11 cellular contexts compared by ENCODE assay signal in the genomic region with DNA sequence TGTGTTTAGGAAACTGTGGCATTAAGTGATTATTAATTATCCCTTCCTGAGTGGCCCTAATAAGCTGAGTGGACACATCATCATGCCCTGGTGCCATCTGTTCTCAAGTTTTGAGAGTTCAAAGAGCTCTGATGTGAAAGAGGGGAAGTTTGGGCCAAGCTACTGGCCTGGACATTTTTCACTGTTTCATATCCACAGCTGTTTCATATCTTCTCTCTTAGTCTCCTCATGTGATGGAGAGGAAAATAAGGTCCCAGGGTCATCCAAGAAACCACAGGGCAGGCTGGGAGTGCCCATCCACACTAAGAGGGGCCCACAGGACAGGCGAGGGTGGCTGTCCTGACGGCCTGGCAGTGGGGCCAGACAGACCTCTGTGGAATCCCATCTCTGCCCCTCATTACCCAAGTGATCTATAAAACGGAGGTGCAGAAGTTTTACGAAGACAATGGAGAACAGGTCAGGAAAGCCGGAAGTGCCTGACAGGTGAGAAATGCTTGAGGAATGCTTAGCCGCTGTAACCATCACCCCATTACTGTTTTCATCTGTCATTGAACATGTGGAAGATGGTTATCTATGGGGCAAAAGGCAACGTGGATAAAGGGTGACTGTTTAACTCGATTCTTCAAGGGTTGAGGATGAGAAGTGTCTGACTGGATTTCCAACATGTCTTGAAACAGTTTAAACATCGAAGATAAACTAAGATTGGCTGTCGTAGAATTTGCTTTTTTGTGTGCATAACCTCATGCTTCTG. TPM values are rescaled to one million over a fixed set of nuclear protein-coding genes. Genes with fewer than 3 reads are reported as not detected.
A peak's percentile ranks its signal among the peaks of the same experiment; 100 is the strongest.
DNase-seq lines count a peak whose midpoint lies in the region; ATAC-seq and TF ChIP-seq lines count a peak whose summit lies in the region.
"Had no signal": no experiment of that assay in that cellular context is flagged by ENCODE, and none has a peak within 500 bp of the region (broad histone marks: within the 10 kb centered on the region; RNA-seq: fewer than 3 reads in every experiment).

No MANE protein-coding gene starts in this region.

- H3K9ac ChIP-seq in KMS-11 (no peak overlapping the region), trophoblast cell (ENCODE audit: low read length) (no peak overlapping the region)

- in situ Hi-C loops in GM13977 (cut with MboI; ENCODE audit: low pct_unique_long_range_greater_than_20kb, low sequenced_read_pairs, unreplicated experiment), result no loop called here

- DNase-seq in CD8-positive, alpha-beta memory T cell, result no peak
- peak; percentile 64 to 82 for DNase-seq in trophoblast cell
- DNase-seq in HUDEP-2 (lab: John Stamatoyannopoulos, UW; ENCODE audit: unreplicated experiment in 76 of 76), result no peak
- no peak for DNase-seq in sciatic nerve (ENCODE audit: low spot score)
- DNase-seq in NCI-H1436 (lab: John Stamatoyannopoulos, UW), result no peak
- DNase-seq in GM13977 (ENCODE audit: low spot score), result no peak
- DNase-seq: DMS53, NCI-H2171 treated with DMSO at 0.1 percent for 48 hours, ovary had no signal

- H3K4me1 Mint-ChIP-seq in CD8-positive, alpha-beta memory T cell, result peaks cover 28 to 45% (median 42%) of the 10 kb centered on the region in 3 donors
- H3K4me1 Mint-ChIP-seq in dendritic cell treated with granulocyte-macrophage colony-stimulating factor and Interleukin-4, amounts not matched to agents 40 ng/mL and 50 ng/mL, for 4 days (ENCODE audit: low read depth), result peaks cover 81% of the 10 kb centered on the region

- H3K4me3 ChIP-seq in CD8-positive, alpha-beta memory T cell (ENCODE audit: low read length), result no peak overlapping the region
- H3K4me3 ChIP-seq in KMS-11 (IDR thresholded peaks at IDR 0.05; ENCODE audit: insufficient read depth, low read depth, low read length) (no peak overlapping the region), trophoblast cell (ENCODE audit: low read depth, low read length) (no peak overlapping the region)
- H3K4me3 ChIP-seq: ovary had no signal

- H3K9me3 ChIP-seq in CD8-positive, alpha-beta memory T cell (ENCODE audit: low read length), result no peaks in the 10 kb centered on the region
- H3K9me3 ChIP-seq in trophoblast cell (ENCODE audit: insufficient read depth, low read depth, low read length), result no peaks in the 10 kb centered on the region
- H3K9me3 ChIP-seq: ovary had no signal

- peak overlapping the region; percentile 8 for H3K4ac ChIP-seq in trophoblast cell (ENCODE audit: low read depth, low read length)

- ATAC-seq in sciatic nerve, result no peak

- peaks cover 18% of the 10 kb centered on the region for H3K79me1 ChIP-seq in trophoblast cell (ENCODE audit: low read length)

- H2BK5ac ChIP-seq in trophoblast cell (ENCODE audit: low read depth, low read length, poor library complexity), result peak overlapping the region; percentile 55

- peaks cover 73% of the 10 kb centered on the region for H3K79me2 ChIP-seq in KMS-11 (ENCODE audit: insufficient read depth, low read depth)
- peaks cover 9% of the 10 kb centered on the region for H3K79me2 ChIP-seq in trophoblast cell (ENCODE audit: control insufficient read depth, insufficient read depth, low read length, poor library complexity)

- CTCF ChIA-PET in CD8-positive, alpha-beta memory T cell (lab: Charles Lee), result interaction anchor here (4.2 kb wide), 1 partner anchor 14 kb away, joined by 30 read pairs; no protein-coding TSS in a partner anchor

- no peaks in the 10 kb centered on the region for H3K9me3 Mint-ChIP-seq in CD8-positive, alpha-beta memory T cell
- no peaks in the 10 kb centered on the region for H3K9me3 Mint-ChIP-seq in dendritic cell treated with granulocyte-macrophage colony-stimulating factor and Interleukin-4, amounts not matched to agents 40 ng/mL and 50 ng/mL, for 4 days

- peak overlapping the region; percentile 54 for H4K91ac ChIP-seq in trophoblast cell (ENCODE audit: low read depth, low read length)

- no peaks in the 10 kb centered on the region for H3K27me3 ChIP-seq in CD8-positive, alpha-beta memory T cell (ENCODE audit: insufficient read depth, low read length, poor library complexity, severe bottlenecking)
- no peaks in the 10 kb centered on the region for H3K27me3 ChIP-seq in KMS-11 (ENCODE audit: insufficient read depth, low read depth)
- H3K27me3 ChIP-seq in trophoblast cell (ENCODE audit: insufficient read depth, low read length), result no peaks in the 10 kb centered on the region
- H3K27me3 ChIP-seq: ovary had no signal

- intact Hi-C loops in dendritic cell treated with granulocyte-macrophage colony-stimulating factor and Interleukin-4, amounts not matched to agents 40 ng/mL and 50 ng/mL, for 4 days (cut with micrococcal nuclease), result no loop called here
- intact Hi-C loops in sciatic nerve (cut with DNase I), result no loop called here

- H4K20me1 ChIP-seq in KMS-11 (ENCODE audit: insufficient read depth), result peaks cover 16% of the 10 kb centered on the region

- H3K14ac ChIP-seq in trophoblast cell (ENCODE audit: low read length), result peak overlapping the region; percentile 36

- H3K36me3 Mint-ChIP-seq in CD8-positive, alpha-beta memory T cell, result peaks cover 0 to 1% (median 0%) of the 10 kb centered on the region in 3 donors
- H3K36me3 Mint-ChIP-seq in dendritic cell treated with granulocyte-macrophage colony-stimulating factor and Interleukin-4, amounts not matched to agents 40 ng/mL and 50 ng/mL, for 4 days (ENCODE audit: low read depth), result peaks cover 26% of the 10 kb centered on the region

- peak overlapping the region; percentile 7 for H2AK5ac ChIP-seq in trophoblast cell (ENCODE audit: low read length)

- no peaks in the 10 kb centered on the region for H3K36me3 ChIP-seq in CD8-positive, alpha-beta memory T cell (ENCODE audit: insufficient read depth, low read length)
- no peaks in the 10 kb centered on the region; the same call in 1 of the 2 replicates for H3K36me3 ChIP-seq in KMS-11 (ENCODE audit: insufficient read depth)
- H3K36me3 ChIP-seq in trophoblast cell (ENCODE audit: control insufficient read depth in 1 of 2, insufficient read depth in 2 of 2, low read length in 2 of 2), result peaks cover 0 to 3% of the 10 kb centered on the region in 2 experiments
- H3K36me3 ChIP-seq: ovary had no signal

- H4K8ac ChIP-seq in trophoblast cell (ENCODE audit: low read depth, low read length), result no peak overlapping the region

- H3K27me3 Mint-ChIP-seq in CD8-positive, alpha-beta memory T cell, result no peaks in the 10 kb centered on the region
- no peaks in the 10 kb centered on the region for H3K27me3 Mint-ChIP-seq in dendritic cell treated with granulocyte-macrophage colony-stimulating factor and Interleukin-4, amounts not matched to agents 40 ng/mL and 50 ng/mL, for 4 days

- POLR2A ChIA-PET in CD8-positive, alpha-beta memory T cell (lab: Charles Lee), result no interaction called here

- no peak overlapping the region for H3K27ac ChIP-seq in CD8-positive, alpha-beta memory T cell (ENCODE audit: low read depth, low read length)
- H3K27ac ChIP-seq in KMS-11 (no peak overlapping the region), trophoblast cell (ENCODE audit: low read depth, low read length) (peak overlapping the region; percentile 70)
- H3K27ac ChIP-seq: ovary had no signal

- peak overlapping the region; percentile 72 for H3K18ac ChIP-seq in trophoblast cell (ENCODE audit: low read length)

- H3K23ac ChIP-seq in trophoblast cell (ENCODE audit: low read length), result no peak overlapping the region

- peaks cover 54% of the 10 kb centered on the region for H3K4me1 ChIP-seq in CD8-positive, alpha-beta memory T cell (ENCODE audit: insufficient read depth, low read length)
- H3K4me1 ChIP-seq in KMS-11 (ENCODE audit: low read depth, poor library complexity, severe bottlenecking), result peaks cover 51% of the 10 kb centered on the region
- peaks cover 30 to 37% of the 10 kb centered on the region in 2 experiments for H3K4me1 ChIP-seq in trophoblast cell (ENCODE audit: control insufficient read depth in 1 of 2, insufficient read depth in 2 of 2, low read length in 2 of 2)

- no peak overlapping the region for H2AFZ ChIP-seq in KMS-11 (ENCODE audit: low read depth)
- H2AFZ ChIP-seq in trophoblast cell (ENCODE audit: insufficient read depth, low read length, poor library complexity), result no peak overlapping the region

- H3K27ac Mint-ChIP-seq in CD8-positive, alpha-beta memory T cell, result peak overlapping the region in 7 of 8 donors; percentile 91 to 98 (median 95)
- peak overlapping the region; percentile 87 for H3K27ac Mint-ChIP-seq in dendritic cell treated with granulocyte-macrophage colony-stimulating factor and Interleukin-4, amounts not matched to agents 40 ng/mL and 50 ng/mL, for 4 days

- WGBS in trophoblast cell (ENCODE audit: extremely low coverage, insufficient coverage, insufficient read length), result no CpG with 5 or more reads among the region's 10 CpGs

- TF ChIP-seq CTCF in KMS-11 (conservative IDR thresholded peaks at IDR 0.05; ENCODE audit: low read depth, low read length) (no peak), GM13977 (IDR thresholded peaks at IDR 0.05; ENCODE audit: extremely low read depth, insufficient read depth, missing control alignments) (no peak)

- peak overlapping the region; percentile 3 for H2BK120ac ChIP-seq in trophoblast cell (ENCODE audit: insufficient read depth, low read length, poor library complexity)

- H2BK12ac ChIP-seq in trophoblast cell (ENCODE audit: low read length), result peak overlapping the region; percentile 74

- H3K4me2 ChIP-seq in KMS-11 (peak overlapping the region; percentile 78; the same call in 1 of the 2 replicates), trophoblast cell (ENCODE audit: low read length) (peak overlapping the region; percentile 14)

- peak overlapping the region in 2 of 7 donors; percentile 38 to 50 for H3K4me3 Mint-ChIP-seq in CD8-positive, alpha-beta memory T cell
- no peak overlapping the region for H3K4me3 Mint-ChIP-seq in dendritic cell treated with granulocyte-macrophage colony-stimulating factor and Interleukin-4, amounts not matched to agents 40 ng/mL and 50 ng/mL, for 4 days

- H4K12ac ChIP-seq in trophoblast cell (ENCODE audit: low read depth, low read length), result no peak overlapping the region

RNA-seq across cellular contexts. Expression of a gene that starts 17.1 kb away (rescaled TPM):
- total RNA-seq in CD8-positive, alpha-beta memory T cell, result 10 to 100 TPM; 54.5 to 57.0 TPM
- 1.8 TPM for polyA plus RNA-seq in CD8-positive, alpha-beta memory T cell
- 24.5 and 24.8 TPM in 2 replicates for polyA plus RNA-seq in trophoblast cell (2013)
- total RNA-seq in sciatic nerve, result 15.7 TPM

Comparison
In these comparisons a context has a peak if more than half of its experiments do, and no peak if none do; other contexts are left out.
1. DNase-seq: peak in trophoblast cell (2 of 2); none in CD8-positive, alpha-beta memory T cell (0 of 5), HUDEP-2 (0 of 76), sciatic nerve (single experiment), NCI-H1436 (single experiment) and GM13977 (single experiment).